Comparison of ENCODE assay signal across 36 cellular contexts in genomic region chr11:4809246-4809645, GRCh38. TPM values are rescaled to one million over a fixed set of nuclear protein-coding genes. Genes with fewer than 3 reads are reported as not detected.
"Had no signal": no experiment of that assay in that cellular context is flagged by ENCODE, and none has a peak within 500 bp of the region (broad histone marks: within the 10 kb centered on the region; RNA-seq: fewer than 3 reads in every experiment).

No MANE protein-coding gene starts in this region.

- H3K36me3 Mint-ChIP-seq: naive B cell; natural killer cell; neural progenitor cell; stimulated activated memory B cell treated with anti-CD40 and anti-IgM and Interleukin-4, amounts not matched to agents 10 μg/mL and 1 μg/mL and 100 μg/mL, for 72 hours had no signal

- DNase-seq: hippocampal formation; kidney; left colon; left lung; lower lobe of right lung; mammary epithelial cell; mesenchymal stem cell; naive B cell; natural killer cell; nephron progenitor cell; occipital lobe; psoas muscle; right lobe of liver; stimulated activated CD4-positive, alpha-beta T cell treated with anti-CD3 and anti-CD28 coated beads, Interleukin-1b, Interleukin-23, amount 100 ng/mL, for 48 hours; stimulated activated CD4-positive, alpha-beta T cell treated with anti-CD3 and anti-CD28 coated beads, Interleukin-2, amount 100 ng/mL, for 48 hours; stimulated activated CD4-positive, alpha-beta T cell treated with anti-CD3 and anti-CD28 coated beads, Interleukin-4, amount 100 ng/mL, for 4 hours; stimulated activated CD8-positive, alpha-beta memory T cell treated with anti-CD3 and anti-CD28 coated beads, Interleukin-4, amount 100 ng/mL, for 48 hours; stimulated activated naive CD4-positive, alpha-beta T cell treated with Interleukin-2 at 50 U/mL for 16 hours; stimulated activated naive CD8-positive, alpha-beta T cell treated with anti-CD3 and anti-CD28 coated beads, Interleukin-15, amount 100 ng/mL, for 72 hours; substantia nigra; testis; thyroid gland; transverse colon; upper lobe of left lung had no signal

- H3K27me3 Mint-ChIP-seq: stimulated activated memory B cell treated with anti-CD40 and anti-IgM and Interleukin-4, amounts not matched to agents 10 μg/mL and 1 μg/mL and 100 μg/mL, for 72 hours; stimulated activated naive CD8-positive, alpha-beta T cell treated with anti-CD3 and anti-CD28 coated beads, Interleukin-15, amount 100 ng/mL, for 72 hours had no signal

- H3K9me3 Mint-ChIP-seq: naive B cell; natural killer cell; nephron progenitor cell; neural progenitor cell; stimulated activated memory B cell treated with anti-CD40 and anti-IgM and Interleukin-4, amounts not matched to agents 10 μg/mL and 1 μg/mL and 100 μg/mL, for 72 hours; stimulated activated naive CD8-positive, alpha-beta T cell treated with anti-CD3 and anti-CD28 coated beads, Interleukin-15, amount 100 ng/mL, for 72 hours had no signal

- H3K27ac Mint-ChIP-seq: naive B cell; natural killer cell; nephron progenitor cell; neural progenitor cell; stimulated activated memory B cell treated with anti-CD40 and anti-IgM and Interleukin-4, amounts not matched to agents 10 μg/mL and 1 μg/mL and 100 μg/mL, for 72 hours; stimulated activated naive CD8-positive, alpha-beta T cell treated with anti-CD3 and anti-CD28 coated beads, Interleukin-15, amount 100 ng/mL, for 72 hours had no signal

- H3K4me1 Mint-ChIP-seq: naive B cell; natural killer cell; neural progenitor cell; stimulated activated memory B cell treated with anti-CD40 and anti-IgM and Interleukin-4, amounts not matched to agents 10 μg/mL and 1 μg/mL and 100 μg/mL, for 72 hours; stimulated activated naive CD8-positive, alpha-beta T cell treated with anti-CD3 and anti-CD28 coated beads, Interleukin-15, amount 100 ng/mL, for 72 hours had no signal

- H3K4me3 Mint-ChIP-seq: naive B cell; natural killer cell; nephron progenitor cell; neural progenitor cell; stimulated activated memory B cell treated with anti-CD40 and anti-IgM and Interleukin-4, amounts not matched to agents 10 μg/mL and 1 μg/mL and 100 μg/mL, for 72 hours; stimulated activated naive CD8-positive, alpha-beta T cell treated with anti-CD3 and anti-CD28 coated beads, Interleukin-15, amount 100 ng/mL, for 72 hours had no signal

RNA-seq across cellular contexts. Expression of gene OR52R1, which starts 5.1 kb away (rescaled TPM):
- total RNA-seq: kidney, left colon, left lung, liver, lower lobe of right lung, mammary epithelial cell, mononuclear cell, natural killer cell, occipital lobe, osteocyte, posterior vena cava, psoas muscle, renal cortical epithelial cell, right atrium auricular region, right lobe of liver, skeletal muscle tissue, smooth muscle cell, testis, thyroid gland, transverse colon, upper lobe of left lung, urinary bladder, vagina had no signal

RNA-seq across cellular contexts. Expression of gene OR51F2, which starts 11.9 kb away (rescaled TPM):
- total RNA-seq: kidney, left colon, left lung, liver, lower lobe of right lung, mammary epithelial cell, mononuclear cell, natural killer cell, occipital lobe, osteocyte, posterior vena cava, psoas muscle, renal cortical epithelial cell, right atrium auricular region, right lobe of liver, skeletal muscle tissue, smooth muscle cell, testis, thyroid gland, transverse colon, upper lobe of left lung, urinary bladder, vagina had no signal

RNA-seq across cellular contexts. Expression of gene OR51F1, which starts 39.5 kb away (rescaled TPM):
- total RNA-seq: kidney, left colon, left lung, liver, lower lobe of right lung, mammary epithelial cell, mononuclear cell, natural killer cell, occipital lobe, osteocyte, posterior vena cava, psoas muscle, renal cortical epithelial cell, right atrium auricular region, right lobe of liver, skeletal muscle tissue, smooth muscle cell, testis, thyroid gland, transverse colon, upper lobe of left lung, urinary bladder, vagina had no signal

RNA-seq across cellular contexts. Expression of gene OR51S1, which starts 39.8 kb away (rescaled TPM):
- total RNA-seq: kidney, left colon, left lung, liver, lower lobe of right lung, mammary epithelial cell, mononuclear cell, natural killer cell, occipital lobe, osteocyte, posterior vena cava, psoas muscle, renal cortical epithelial cell, right atrium auricular region, right lobe of liver, skeletal muscle tissue, smooth muscle cell, transverse colon, upper lobe of left lung, urinary bladder, vagina had no signal
